Comparison of ENCODE assay signal across 8 cellular contexts in genomic region chr11:128547946-128548654, GRCh38. TPM values are rescaled to one million over a fixed set of nuclear protein-coding genes. Genes with fewer than 3 reads are reported as not detected.
A peak's percentile ranks its signal among the peaks of the same experiment; 100 is the strongest.
DNase-seq lines count a peak whose midpoint lies in the region; ATAC-seq and TF ChIP-seq lines count a peak whose summit lies in the region.

No MANE protein-coding gene starts in this region.

- H3K27ac Mint-ChIP-seq in memory B cell = peak overlapping the region; percentile 82
- H3K27ac Mint-ChIP-seq in type B pancreatic cell = peak overlapping the region; percentile 65

- in situ Hi-C loops in astrocyte of the spinal cord (cut with HindIII; ENCODE audit: low sequenced_read_pairs) = no loop called here

- no peaks in the 10 kb centered on the region for H3K27me3 Mint-ChIP-seq in activated T-cell treated with anti-CD3 and anti-CD28 coated beads, Interleukin-2, amount 50 U/mL, for 4 hours (ENCODE audit: low read depth)
- no peaks in the 10 kb centered on the region for H3K27me3 Mint-ChIP-seq in memory B cell
- peaks cover 72% of the 10 kb centered on the region for H3K27me3 Mint-ChIP-seq in type B pancreatic cell

- TF ChIP-seq CTCF in astrocyte of the spinal cord (IDR thresholded peaks at IDR 0.05; ENCODE audit: low read depth, low read length) (no peak), type B pancreatic cell (conservative IDR thresholded peaks at IDR 0.05) (no peak)

- peaks cover 85% of the 10 kb centered on the region for H3K4me1 Mint-ChIP-seq in activated T-cell treated with anti-CD3 and anti-CD28 coated beads, Interleukin-2, amount 50 U/mL, for 4 hours (ENCODE audit: low read depth)
- H3K4me1 Mint-ChIP-seq in memory B cell (peaks cover 39% of the 10 kb centered on the region), type B pancreatic cell (ENCODE audit: unreplicated experiment) (peaks cover 48% of the 10 kb centered on the region)

- no peak for DNase-seq in activated T-cell treated with anti-CD3 and anti-CD28 coated beads, Interleukin-2, amount 50 U/mL, for 4 hours
- DNase-seq in activated T-cell treated with anti-CD3 and anti-CD28 coated beads, Interleukin-2, amount 50 U/mL, for 1 hour = no peak
- DNase-seq in astrocyte of the spinal cord (ENCODE audit: low read depth, low spot score) (no peak), memory B cell (ENCODE audit: low spot score in 2 of 2) (no peak), type B pancreatic cell (ENCODE audit: extremely low spot score, unreplicated experiment) (no peak), OCI-M1 (lab: John Stamatoyannopoulos, UW) (no peak), NCI-H2196 (lab: John Stamatoyannopoulos, UW; ENCODE audit: unreplicated experiment) (no peak)

- peak overlapping the region; percentile 75 for H3K4me3 Mint-ChIP-seq in activated T-cell treated with anti-CD3 and anti-CD28 coated beads, Interleukin-2, amount 50 U/mL, for 4 hours
- H3K4me3 Mint-ChIP-seq in memory B cell (peak overlapping the region; percentile 92), type B pancreatic cell (peak overlapping the region; percentile 88)

- H3K36me3 Mint-ChIP-seq in activated T-cell treated with anti-CD3 and anti-CD28 coated beads, Interleukin-2, amount 50 U/mL, for 4 hours (ENCODE audit: insufficient read depth) = no peaks in the 10 kb centered on the region
- H3K36me3 Mint-ChIP-seq in memory B cell (no peaks in the 10 kb centered on the region), type B pancreatic cell (no peaks in the 10 kb centered on the region)

- peak overlapping the region; percentile 39 for H3K4me3 ChIP-seq in astrocyte of the spinal cord (ENCODE audit: low read depth, low read length)

- ATAC-seq in activated T-cell treated with anti-CD3 and anti-CD28 coated beads, Interleukin-2, amount 50 U/mL, for 4 hours = peak in 1 of 2 donors; percentile 3
- ATAC-seq in memory B cell (ENCODE audit: low read depth) (no peak), HG02763 (IDR thresholded peaks at IDR 0.05; ENCODE audit: unreplicated experiment) (no peak)

- no peaks in the 10 kb centered on the region for H3K9me3 Mint-ChIP-seq in activated T-cell treated with anti-CD3 and anti-CD28 coated beads, Interleukin-2, amount 50 U/mL, for 4 hours
- H3K9me3 Mint-ChIP-seq in memory B cell (no peaks in the 10 kb centered on the region), type B pancreatic cell (no peaks in the 10 kb centered on the region)

RNA-seq across cellular contexts. Expression of gene ETS1, which starts 39.3 kb away (rescaled TPM):
- total RNA-seq in activated T-cell treated with anti-CD3 and anti-CD28 coated beads, Interleukin-2, amount 50 U/mL, for 4 hours = 100 to 1,000 TPM; 246 to 299 (median 258) TPM
- 14.6 and 40.6 TPM in 2 replicates for total RNA-seq in type B pancreatic cell (ENCODE audit: low replicate concordance)
